In genomic region chr12:30696486-30696885, GRCh38 we compare ENCODE assay signal across 8 cellular contexts. TPM values are rescaled to one million over a fixed set of nuclear protein-coding genes. Genes with fewer than 3 reads are reported as not detected.
DNase-seq lines count a peak whose midpoint lies in the region; ATAC-seq, FAIRE-seq and TF ChIP-seq lines count a peak whose summit lies in the region.

No MANE protein-coding gene starts in this region.

- no peak for DNase-seq in activated naive CD4-positive, alpha-beta T cell treated with anti-CD3 and anti-CD28 coated beads, Interleukin-2, amount 10 ng/mL, durations not matched to agents 7 days and 5 days
- DNase-seq in activated naive CD4-positive, alpha-beta T cell (lab: John Stamatoyannopoulos, UW), result no peak
- DNase-seq in activated T-helper 2 cell treated with anti-CD3 and anti-CD28 coated beads, Interferon-gamma antibody, Interleukin-2, Interleukin-4, amounts not matched to agents 10 μg/mL and 5 μg/mL and 100 μg/mL, durations not matched to agents 14 hours and 24 hours and 36 hours (ENCODE audit: low spot score), result no peak
- DNase-seq in kidney epithelial cell (ENCODE audit: low read depth), result no peak
- no peak for DNase-seq in thoracic aorta (ENCODE audit: low spot score)
- no peak for DNase-seq in frontal cortex (ENCODE audit: low spot score in 2 of 2)
- DNase-seq in D341Med (ENCODE audit: low spot score), result no peak
- no peak for DNase-seq in mesenteric fat pad (ENCODE audit: low spot score)

- H3K27me3 Mint-ChIP-seq in activated naive CD4-positive, alpha-beta T cell treated with anti-CD3 and anti-CD28 coated beads, Interleukin-2, amount 10 ng/mL, durations not matched to agents 7 days and 5 days, result peaks cover 5% of the 10 kb centered on the region
- H3K27me3 Mint-ChIP-seq in activated T-helper 2 cell treated with anti-CD3 and anti-CD28 coated beads, Interferon-gamma antibody, Interleukin-2, Interleukin-4, amounts not matched to agents 10 μg/mL and 5 μg/mL and 100 μg/mL, durations not matched to agents 14 hours and 24 hours and 36 hours (ENCODE audit: low read depth), result peaks cover 8% of the 10 kb centered on the region

- H3K4me3 ChIP-seq in kidney epithelial cell (ENCODE audit: low read depth, low read length), result peak overlapping the region; percentile 75
- peak overlapping the region; percentile 99 for H3K4me3 ChIP-seq in thoracic aorta

- no peaks in the 10 kb centered on the region for H3K9me3 Mint-ChIP-seq in activated naive CD4-positive, alpha-beta T cell treated with anti-CD3 and anti-CD28 coated beads, Interleukin-2, amount 10 ng/mL, durations not matched to agents 7 days and 5 days
- no peaks in the 10 kb centered on the region for H3K9me3 Mint-ChIP-seq in activated T-helper 2 cell treated with anti-CD3 and anti-CD28 coated beads, Interferon-gamma antibody, Interleukin-2, Interleukin-4, amounts not matched to agents 10 μg/mL and 5 μg/mL and 100 μg/mL, durations not matched to agents 14 hours and 24 hours and 36 hours

- intact Hi-C loops in activated T-helper 2 cell treated with anti-CD3 and anti-CD28 coated beads, Interferon-gamma antibody, Interleukin-2, Interleukin-4, amounts not matched to agents 10 μg/mL and 5 μg/mL and 100 μg/mL, durations not matched to agents 14 hours and 24 hours and 36 hours (cut with micrococcal nuclease), result loop anchor here (5.0 kb wide), 2 partner anchors 376 to 1314 kb away; partner anchors contain the start of genes DDX11 and ERGIC2

- H3K36me3 ChIP-seq in kidney epithelial cell (ENCODE audit: control insufficient read depth, insufficient read depth, low read length), result no peaks in the 10 kb centered on the region
- H3K36me3 ChIP-seq in thoracic aorta, result no peaks in the 10 kb centered on the region

- peaks cover 21 to 36% of the 10 kb centered on the region in 2 donors for H3K4me1 ChIP-seq in thoracic aorta (ENCODE audit: control insufficient read depth in 1 of 2, low read depth in 2 of 2)

- H3K27ac ChIP-seq in thoracic aorta, result no peak overlapping the region

- peaks cover 30% of the 10 kb centered on the region for H3K4me1 Mint-ChIP-seq in activated naive CD4-positive, alpha-beta T cell treated with anti-CD3 and anti-CD28 coated beads, Interleukin-2, amount 10 ng/mL, durations not matched to agents 7 days and 5 days
- H3K4me1 Mint-ChIP-seq in activated T-helper 2 cell treated with anti-CD3 and anti-CD28 coated beads, Interferon-gamma antibody, Interleukin-2, Interleukin-4, amounts not matched to agents 10 μg/mL and 5 μg/mL and 100 μg/mL, durations not matched to agents 14 hours and 24 hours and 36 hours (ENCODE audit: low read depth), result peaks cover 24% of the 10 kb centered on the region

- no peak for FAIRE-seq in frontal cortex (lab: Jason Lieb, UNC)

- H3K36me3 Mint-ChIP-seq in activated naive CD4-positive, alpha-beta T cell treated with anti-CD3 and anti-CD28 coated beads, Interleukin-2, amount 10 ng/mL, durations not matched to agents 7 days and 5 days, result peaks cover 5% of the 10 kb centered on the region
- no peaks in the 10 kb centered on the region for H3K36me3 Mint-ChIP-seq in activated T-helper 2 cell treated with anti-CD3 and anti-CD28 coated beads, Interferon-gamma antibody, Interleukin-2, Interleukin-4, amounts not matched to agents 10 μg/mL and 5 μg/mL and 100 μg/mL, durations not matched to agents 14 hours and 24 hours and 36 hours (ENCODE audit: low read depth)

- H3K4me3 Mint-ChIP-seq in activated naive CD4-positive, alpha-beta T cell treated with anti-CD3 and anti-CD28 coated beads, Interleukin-2, amount 10 ng/mL, durations not matched to agents 7 days and 5 days, result peak overlapping the region; percentile 98
- H3K4me3 Mint-ChIP-seq in activated T-helper 2 cell treated with anti-CD3 and anti-CD28 coated beads, Interferon-gamma antibody, Interleukin-2, Interleukin-4, amounts not matched to agents 10 μg/mL and 5 μg/mL and 100 μg/mL, durations not matched to agents 14 hours and 24 hours and 36 hours (ENCODE audit: low read depth), result peak overlapping the region; percentile 91

- no peaks in the 10 kb centered on the region for H3K9me3 ChIP-seq in thoracic aorta

- TF ChIP-seq CTCF in kidney epithelial cell (IDR thresholded peaks at IDR 0.05; ENCODE audit: insufficient read depth, low read length, poor library complexity, severe bottlenecking) (no peak), thoracic aorta (IDR thresholded peaks at IDR 0.05) (no peak)

- CTCF ChIA-PET in activated naive CD4-positive, alpha-beta T cell treated with anti-CD3 and anti-CD28 coated beads, Interleukin-2, amount 10 ng/mL, durations not matched to agents 7 days and 5 days (lab: Charles Lee), result interaction anchor here (1.1 kb wide), 1 partner anchor 28 kb away, joined by 3 read pairs; no protein-coding TSS in a partner anchor

- H3K27ac Mint-ChIP-seq in activated naive CD4-positive, alpha-beta T cell treated with anti-CD3 and anti-CD28 coated beads, Interleukin-2, amount 10 ng/mL, durations not matched to agents 7 days and 5 days, result peak overlapping the region; percentile 89
- H3K27ac Mint-ChIP-seq in activated T-helper 2 cell treated with anti-CD3 and anti-CD28 coated beads, Interferon-gamma antibody, Interleukin-2, Interleukin-4, amounts not matched to agents 10 μg/mL and 5 μg/mL and 100 μg/mL, durations not matched to agents 14 hours and 24 hours and 36 hours, result peak overlapping the region; percentile 88

- H3K27me3 ChIP-seq in kidney epithelial cell (ENCODE audit: control insufficient read depth, insufficient read depth, low read length) (no peaks in the 10 kb centered on the region), thoracic aorta (replicated peaks; ENCODE audit: insufficient read depth) (no peaks in the 10 kb centered on the region)

- ATAC-seq in thoracic aorta (ENCODE audit: insufficient number of reproducible peaks, low FRiP score, low read depth), result no peak

RNA-seq across cellular contexts. Expression of gene IPO8, which starts 0.8 kb away (rescaled TPM):
- 40.1 and 44.3 TPM in 2 replicates for total RNA-seq in activated T-helper 2 cell treated with anti-CD3 and anti-CD28 coated beads, Interferon-gamma antibody, Interleukin-2, Interleukin-4, amounts not matched to agents 10 μg/mL and 5 μg/mL and 100 μg/mL, durations not matched to agents 14 hours and 24 hours and 36 hours
- total RNA-seq in kidney epithelial cell (21.7 and 26.2 TPM in 2 replicates), thoracic aorta (10 to 100 TPM; 28.8 to 49.4 TPM), frontal cortex (31.8 TPM), mesenteric fat pad (41.4 TPM)

RNA-seq across cellular contexts. Expression of gene CAPRIN2, which starts 58.3 kb away (rescaled TPM):
- total RNA-seq in activated T-helper 2 cell treated with anti-CD3 and anti-CD28 coated beads, Interferon-gamma antibody, Interleukin-2, Interleukin-4, amounts not matched to agents 10 μg/mL and 5 μg/mL and 100 μg/mL, durations not matched to agents 14 hours and 24 hours and 36 hours, result 13.5 and 14.2 TPM in 2 replicates
- total RNA-seq in kidney epithelial cell, result 25.9 and 30.2 TPM in 2 replicates
- total RNA-seq in thoracic aorta, result 10 to 100 TPM; 52.8 to 61.8 TPM
- total RNA-seq in frontal cortex, result 30.6 TPM
- 14.5 TPM for total RNA-seq in mesenteric fat pad
